ENCODE assay signal across 15 cellular contexts in the genomic region with DNA sequence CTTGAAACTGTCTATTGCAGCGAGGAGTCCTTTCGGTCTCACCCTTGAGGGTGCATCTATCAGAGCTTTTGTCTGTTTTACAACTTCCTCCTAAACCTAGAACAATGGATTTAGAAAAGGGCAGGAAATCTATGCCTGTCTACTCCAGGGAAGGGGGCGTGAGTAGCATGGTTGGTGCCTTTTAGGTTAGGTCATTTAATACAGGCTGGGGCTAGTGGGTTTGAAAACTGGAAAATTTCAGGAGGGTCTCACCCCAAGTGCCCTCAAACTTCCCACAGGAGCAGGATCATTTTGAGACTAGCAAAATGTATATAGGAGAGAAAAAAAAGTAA. TPM values are rescaled to one million over a fixed set of nuclear protein-coding genes. Genes with fewer than 3 reads are reported as not detected.
DNase-seq lines count a peak whose midpoint lies in the region; ATAC-seq, FAIRE-seq and TF ChIP-seq lines count a peak whose summit lies in the region.
"Had no signal": no experiment of that assay in that cellular context is flagged by ENCODE, and none has a peak within 500 bp of the region (broad histone marks: within the 10 kb centered on the region; RNA-seq: fewer than 3 reads in every experiment).

No MANE protein-coding gene starts in this region.

- H3K27me3 ChIP-seq in HCT116 (ENCODE audit: insufficient read depth, low read length) (no peaks in the 10 kb centered on the region), keratinocyte (ENCODE audit: control insufficient read depth, extremely low read depth, insufficient read depth, low read length) (no peaks in the 10 kb centered on the region)

- no peak overlapping the region for H3K4me3 Mint-ChIP-seq in WTC11
- H3K4me3 Mint-ChIP-seq: immature natural killer cell had no signal

- TF ChIP-seq CTCF in A549 (IDR thresholded peaks at IDR 0.05) (no peak), HCT116 (IDR thresholded peaks at IDR 0.05 in 2 of 3, conservative IDR thresholded peaks at IDR 0.05 in 1 of 3; ENCODE audit: borderline replicate concordance in 1 of 3, insufficient read depth in 1 of 3, low read depth in 2 of 3, low read length in 2 of 3) (no peak), WTC11 (IDR thresholded peaks at IDR 0.05) (no peak), keratinocyte (optimal IDR thresholded peaks at IDR 0.05 in 1 of 3, IDR thresholded peaks at IDR 0.05 in 1 of 3, conservative IDR thresholded peaks at IDR 0.05 in 1 of 3; ENCODE audit: extremely low read depth in 1 of 3, insufficient read depth in 2 of 3, low read length in 3 of 3) (no peak), GM20000 (IDR thresholded peaks at IDR 0.05; ENCODE audit: extremely low read depth, missing control alignments) (no peak)

- ATAC-seq in A549 (no peak; a peak in 2 of 6 replicates), HCT116 (peak; percentile 62), WTC11 (peak; percentile 44), left colon (no peak)

- H3K27ac ChIP-seq in A549: peak overlapping the region; percentile 93 to 97
- peak overlapping the region; percentile 61 for H3K27ac ChIP-seq in HCT116 (ENCODE audit: low read depth, low read length)
- H3K27ac ChIP-seq in keratinocyte (ENCODE audit: control insufficient read depth, insufficient read depth, low read length): peak overlapping the region; percentile 88

- H3K79me2 ChIP-seq in HCT116 (ENCODE audit: insufficient read depth, low read length) (no peaks in the 10 kb centered on the region), keratinocyte (ENCODE audit: control insufficient read depth, insufficient read depth, low read length) (no peaks in the 10 kb centered on the region)

- H3K4me3 ChIP-seq in A549: 0 out of 3 replicates have a peak overlapping the region, but pooled peaks have one; percentile 7
- peak overlapping the region in 1 of 2 experiments; percentile 57; a peak in 2 of 4 replicates for H3K4me3 ChIP-seq in HCT116 (replicated peaks in 1 of 2; ENCODE audit: low read depth in 1 of 2, low read length in 2 of 2)
- peak overlapping the region in 1 of 3 experiments; percentile 0 for H3K4me3 ChIP-seq in keratinocyte (ENCODE audit: control insufficient read depth in 2 of 3, extremely low read depth in 1 of 3, insufficient read depth in 2 of 3, low read depth in 1 of 3, low read length in 3 of 3)
- H3K4me3 ChIP-seq: HAP-1 had no signal

- POLR2A ChIA-PET in A549 (lab: Yijun Ruan, JAX) (interaction anchor here (1.0 kb wide), 1 partner anchor 20 kb away, joined by 5 read pairs; no protein-coding TSS in a partner anchor), HCT116 (lab: Charles Lee) (no interaction called here), WTC11 (lab: Charles Lee) (no interaction called here)

- dilution Hi-C loops in keratinocyte (cut with MboI; ENCODE audit: extremely low pct_ligation_motif_present, low sequenced_read_pairs): no loop called here

- no peaks in the 10 kb centered on the region for H3K9me2 ChIP-seq in HCT116 (ENCODE audit: insufficient read depth)

- RAD21 ChIA-PET in HCT116 (lab: Charles Lee; ENCODE audit: low non-redundant PET in 1 of 2, low total read pairs in 2 of 2, uncharacterized antibody in 2 of 2, unreplicated experiment in 2 of 2): no interaction called here

- H3K4me1 ChIP-seq in A549 (peaks cover 66% of the 10 kb centered on the region), HCT116 (ENCODE audit: control insufficient read depth in 1 of 2, insufficient read depth in 2 of 2, low read length in 2 of 2) (peaks cover 14 to 29% of the 10 kb centered on the region in 2 experiments), keratinocyte (ENCODE audit: control insufficient read depth, extremely low read depth, insufficient read depth, low read length) (peaks cover 21% of the 10 kb centered on the region)
- H3K4me1 ChIP-seq: HAP-1 had no signal

- no peaks in the 10 kb centered on the region for H3K36me3 ChIP-seq in HCT116 (ENCODE audit: control insufficient read depth in 1 of 2, insufficient read depth in 2 of 2, low read length in 2 of 2)
- H3K36me3 ChIP-seq in keratinocyte (ENCODE audit: control insufficient read depth in 2 of 2, extremely low read depth in 1 of 2, insufficient read depth in 2 of 2, low read length in 2 of 2): no peaks in the 10 kb centered on the region
- H3K36me3 ChIP-seq: HAP-1 had no signal

- peak overlapping the region; percentile 80 for H3K4me2 ChIP-seq in A549
- H3K4me2 ChIP-seq in HCT116 (ENCODE audit: low read length): peak overlapping the region; percentile 93
- H3K4me2 ChIP-seq in keratinocyte (ENCODE audit: control insufficient read depth, extremely low read depth, insufficient read depth, low read depth, low read length): peak overlapping the region; percentile 84

- intact Hi-C loops in HCT116 (cut with micrococcal nuclease): no loop called here
- intact Hi-C loops in left colon (cut with DNase I, micrococcal nuclease): no loop called here

- H3K36me3 Mint-ChIP-seq in WTC11: no peaks in the 10 kb centered on the region
- H3K36me3 Mint-ChIP-seq: immature natural killer cell had no signal

- peaks cover 2% of the 10 kb centered on the region for H3K27me3 Mint-ChIP-seq in WTC11 (ENCODE audit: low read depth)

- no peak for TF ChIP-seq POLR2A in A549 (IDR thresholded peaks at IDR 0.05; ENCODE audit: low read length)
- TF ChIP-seq POLR2A in HCT116 (IDR thresholded peaks at IDR 0.05; ENCODE audit: borderline replicate concordance, extremely low read depth, insufficient read depth, insufficient read length): no peak

- TF ChIP-seq RAD21 in A549 (conservative IDR thresholded peaks at IDR 0.05 in 1 of 2, IDR thresholded peaks at IDR 0.05 in 1 of 2): no peak
- no peak for TF ChIP-seq RAD21 in HCT116 (IDR thresholded peaks at IDR 0.05; ENCODE audit: low read depth)

- H3K27ac Mint-ChIP-seq in WTC11: no peak overlapping the region
- H3K27ac Mint-ChIP-seq: immature natural killer cell had no signal

- H3K9me1 ChIP-seq in keratinocyte (ENCODE audit: control insufficient read depth, extremely low read depth, insufficient read depth, low read length): no peaks in the 10 kb centered on the region

- no TSS peak for BruUV-seq in HCT116 (replicated peaks; lab: Mats Ljungman, UMichigan)

- FAIRE-seq in A549 (lab: Jason Lieb, UNC) (no peak), keratinocyte (lab: Jason Lieb, UNC) (no peak)

- no peaks in the 10 kb centered on the region for H3K9me3 Mint-ChIP-seq in WTC11

- CTCF ChIA-PET in A549 (lab: Yijun Ruan, JAX): interaction anchor here (1.1 to 2.3 kb wide), 3 partner anchors 17 to 76 kb away, joined by 3 to 6 read pairs (median 3); no protein-coding TSS in a partner anchor
- CTCF ChIA-PET in HCT116 (lab: Charles Lee): interaction anchor here (0.7 kb wide), 1 partner anchor 367 kb away, joined by 3 read pairs; no protein-coding TSS in a partner anchor
- CTCF ChIA-PET in WTC11 (lab: Charles Lee): interaction anchor here (0.6 kb wide), 1 partner anchor 30 kb away, joined by 3 read pairs; no protein-coding TSS in a partner anchor

- no peaks in the 10 kb centered on the region for H4K20me1 ChIP-seq in HCT116 (ENCODE audit: insufficient read depth)
- H4K20me1 ChIP-seq in keratinocyte (ENCODE audit: control insufficient read depth, extremely low read depth, insufficient read depth, low read length): no peaks in the 10 kb centered on the region

- H3K9me3 ChIP-seq in A549 (no peaks in the 10 kb centered on the region), HCT116 (ENCODE audit: control insufficient read depth in 1 of 2, insufficient read depth in 1 of 2, low read depth in 1 of 2, low read length in 2 of 2) (no peaks in the 10 kb centered on the region), keratinocyte (ENCODE audit: control insufficient read depth, low read depth, low read length) (no peaks in the 10 kb centered on the region)
- H3K9me3 ChIP-seq: HAP-1 had no signal

- H3K4me1 Mint-ChIP-seq in WTC11: peaks cover 17% of the 10 kb centered on the region
- H3K4me1 Mint-ChIP-seq: immature natural killer cell had no signal

- H3K9ac ChIP-seq in HCT116 (ENCODE audit: low read length) (peak overlapping the region; percentile 60), keratinocyte (ENCODE audit: control insufficient read depth, extremely low read depth, insufficient read depth, low read length) (peak overlapping the region; percentile 66)

- peak in 1 of 2 experiments; percentile 2; a peak in 1 of 5 replicates for TF ChIP-seq EP300 in A549 (IDR thresholded peaks at IDR 0.05)

- H2AFZ ChIP-seq in HCT116 (ENCODE audit: low read depth, low read length, poor library complexity, severe bottlenecking) (peak overlapping the region; percentile 93), keratinocyte (ENCODE audit: control insufficient read depth, low read length) (peak overlapping the region; percentile 8)

- WGBS in A549 (ENCODE audit: missing lambda C conversion rate): 7% methylated on average over 3 of the region's 3 CpGs

- DNase-seq in A549 (ENCODE audit: low read depth in 1 of 2, low spot score in 1 of 2) (no peak), HCT116 (ENCODE audit: low read depth, low spot score) (no peak), WTC11 (ENCODE audit: low spot score) (no peak), keratinocyte (ENCODE audit: low read depth, low spot score) (no peak), kidney tubule cell (ENCODE audit: low spot score) (no peak), left colon (no peak), GM20000 (ENCODE audit: low spot score) (no peak), AG08395 (ENCODE audit: low spot score) (no peak)
- DNase-seq: activated effector memory CD4-positive, alpha-beta T cell treated with Interleukin-2 at 50 U/mL for 16 hours; amniotic stem cell; immature natural killer cell; NCI-H1105; stimulated activated CD4-positive, alpha-beta T cell treated with anti-CD3 and anti-CD28 coated beads, Interleukin-4, amount 100 ng/mL, for 1 hour; T-helper 1 cell had no signal

TF ChIP-seq in HCT116, 20 proteins besides CTCF, POLR2A, EP300 and RAD21 (continues in another document):
- TF ChIP-seq EZH2 (IDR thresholded peaks at IDR 0.05): no peak

TF ChIP-seq in WTC11, 78 proteins besides CTCF, POLR2A, EP300 and RAD21 (continues in another document):
- TF ChIP-seq EMX1 (CRISPR knock-in tag; IDR thresholded peaks at IDR 0.05): no peak

RNA-seq across cellular contexts. Expression of a gene that starts 33.5 kb away (rescaled TPM):
- 23.0 and 26.5 TPM in 2 replicates for polyA plus RNA-seq in A549 (2011; rRNA removed)
- 5.0 and 6.0 TPM in 2 replicates for polyA plus RNA-seq in A549 (2012; cell fraction: cytosol; rRNA removed)
- polyA plus RNA-seq in A549 (2012; cell fraction: nucleus; rRNA removed): 5.7 and 6.1 TPM in 2 replicates
- polyA plus RNA-seq in A549 (2017; fragmentation: RNase III; extraction: RNeasy Plus Mini Kit Qiagen cat#74134 plus additional on column Dnase treatment): 3.0 to 8.4 TPM (median 4.5 TPM) in 3 replicates
- polyA minus RNA-seq in A549 (2011; rRNA and poly(A)+ RNA removed): 21.0 and 26.3 TPM in 2 replicates
- total RNA-seq in HCT116 (2021; ENCODE audit: unreplicated experiment): 1.6 TPM
- 1.1 and 1.2 TPM in 2 replicates for polyA plus RNA-seq in HCT116 (2012)
- 1.0 to 1.2 TPM (median 1.1 TPM) in 3 replicates for total RNA-seq in WTC11 (2021)
- polyA plus RNA-seq in keratinocyte: 0.05 to 0.48 TPM (median 0.09 TPM) in 3 replicates
- polyA plus RNA-seq in keratinocyte (2011; ENCODE audit: low read depth): 0.50 TPM
- polyA plus RNA-seq in keratinocyte (2011; cell fraction: cytosol; rRNA removed): 0.04 and 0.15 TPM in 2 replicates
- 0.08 and 0.17 TPM in 2 replicates for polyA plus RNA-seq in keratinocyte (2011; cell fraction: nucleus; rRNA removed)
- polyA plus RNA-seq in keratinocyte (2012; ENCODE audit: low replicate concordance): 0.36 and 0.90 TPM in 2 replicates
- polyA minus RNA-seq in keratinocyte: 0.22 TPM in 1 of 3 replicates, not detected in the others
- not detected for polyA minus RNA-seq in keratinocyte (2011; cell fraction: cytosol; rRNA and poly(A)+ RNA removed)
- 0.21 TPM in 1 of 2 replicates, not detected in the other for polyA minus RNA-seq in keratinocyte (2011; cell fraction: nucleus; rRNA and poly(A)+ RNA removed)
- 1 to 10 TPM; 1.0 to 2.1 TPM for total RNA-seq in left colon

Comparison
In these comparisons a context has a peak if more than half of its experiments do, and no peak if none do; other contexts are left out.
1. ATAC-seq: peak in HCT116 (single experiment) and WTC11 (single experiment); none in A549 (0 of 2) and left colon (single experiment).
2. Peak in every context shown above with its lines, with median percentiles within 50 percentile points of each other: H3K27ac ChIP-seq and H3K4me2 ChIP-seq.